Comparison of ENCODE assay signal across 10 cellular contexts in the genomic region with DNA sequence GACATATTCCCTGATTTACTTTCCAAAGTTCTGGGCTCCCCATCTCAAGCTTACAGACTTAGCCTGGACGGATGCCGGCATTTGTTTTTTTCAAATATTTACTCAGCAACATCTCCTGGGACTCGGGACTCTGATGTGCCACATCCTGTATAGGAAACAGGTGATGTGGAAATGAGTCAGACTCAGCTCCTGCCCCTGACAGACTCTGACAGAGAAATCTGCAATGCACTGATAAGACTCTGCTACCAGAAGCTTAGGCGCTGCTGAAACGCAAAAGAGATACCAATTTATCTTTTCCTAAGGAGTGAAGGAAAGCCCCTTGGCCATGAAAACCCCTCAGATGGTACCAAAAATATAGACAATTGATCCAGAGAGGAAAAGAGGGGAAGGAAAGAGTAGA. TPM values are rescaled to one million over a fixed set of nuclear protein-coding genes. Genes with fewer than 3 reads are reported as not detected.
DNase-seq lines count a peak whose midpoint lies in the region; ATAC-seq lines count a peak whose summit lies in the region.
"Had no signal": no experiment of that assay in that cellular context is flagged by ENCODE, and none has a peak within 500 bp of the region (broad histone marks: within the 10 kb centered on the region; RNA-seq: fewer than 3 reads in every experiment).

No MANE protein-coding gene starts in this region.

- H3K27ac Mint-ChIP-seq in activated CD4-positive, alpha-beta T cell treated with anti-CD3 and anti-CD28 coated beads for 36 hours, result peak overlapping the region; percentile 82

- H3K27me3 Mint-ChIP-seq in activated CD4-positive, alpha-beta T cell treated with anti-CD3 and anti-CD28 coated beads for 36 hours, result peaks cover 17% of the 10 kb centered on the region

- H3K4me1 Mint-ChIP-seq in activated CD4-positive, alpha-beta T cell treated with anti-CD3 and anti-CD28 coated beads for 36 hours, result peaks cover 58% of the 10 kb centered on the region

- peak; percentile 69 for DNase-seq in activated CD4-positive, alpha-beta T cell treated with anti-CD3 and anti-CD28 coated beads for 36 hours
- DNase-seq in activated CD4-positive, alpha-beta T cell treated with anti-CD3 and anti-CD28 coated beads, Interleukin-2, amount 50 U/mL, for 4 hours, result no peak
- DNase-seq in RPMI7951 (ENCODE audit: low read depth) (peak; percentile 63), kidney tubule cell (ENCODE audit: low spot score) (peak; percentile 4), NCI-H524 treated with DMSO at 0.1 percent for 48 hours (lab: John Stamatoyannopoulos, UW) (no peak), putamen (ENCODE audit: low spot score) (no peak), NCI-H510A (lab: John Stamatoyannopoulos, UW) (no peak)
- DNase-seq: sigmoid colon had no signal

- POLR2A ChIA-PET in activated CD4-positive, alpha-beta T cell treated with anti-CD3 and anti-CD28 coated beads for 36 hours (lab: Charles Lee), result interaction anchor here (0.6 kb wide), 1 partner anchor 1565 kb away, joined by 4 read pairs; no protein-coding TSS in a partner anchor

- intact Hi-C loops in activated CD4-positive, alpha-beta T cell treated with anti-CD3 and anti-CD28 coated beads for 36 hours (cut with DNase I, micrococcal nuclease), result no loop called here

- peak overlapping the region; percentile 9 for H3K4me3 Mint-ChIP-seq in activated CD4-positive, alpha-beta T cell treated with anti-CD3 and anti-CD28 coated beads for 36 hours

- no peaks in the 10 kb centered on the region for H3K36me3 Mint-ChIP-seq in activated CD4-positive, alpha-beta T cell treated with anti-CD3 and anti-CD28 coated beads for 36 hours (ENCODE audit: low read depth)

- peaks cover 2% of the 10 kb centered on the region for H3K9me3 Mint-ChIP-seq in activated CD4-positive, alpha-beta T cell treated with anti-CD3 and anti-CD28 coated beads for 36 hours (ENCODE audit: low read depth)

- CTCF ChIA-PET in activated CD4-positive, alpha-beta T cell treated with anti-CD3 and anti-CD28 coated beads for 36 hours (lab: Charles Lee), result interaction anchor here (0.6 to 1.4 kb wide), 2 partner anchors 40 to 165 kb away, joined by 5 read pairs; no protein-coding TSS in a partner anchor

- peak; percentile 79 for ATAC-seq in activated CD4-positive, alpha-beta T cell treated with anti-CD3 and anti-CD28 coated beads for 36 hours
- ATAC-seq in GM21825 (IDR thresholded peaks at IDR 0.05; ENCODE audit: unreplicated experiment), result peak; percentile 62

RNA-seq across cellular contexts. Expression of gene LAIR2, which starts 16.2 kb away (rescaled TPM):
- 1 to 10 TPM; 3.7 to 5.1 TPM for total RNA-seq in activated CD4-positive, alpha-beta T cell treated with anti-CD3 and anti-CD28 coated beads for 36 hours
- not detected in 2 replicates for total RNA-seq in RPMI7951 (2014; rRNA removed; shearing (Covaris generic))
- total RNA-seq: sigmoid colon, suprapubic skin had no signal

RNA-seq across cellular contexts. Expression of gene CDC42EP5, which starts 45.7 kb away (rescaled TPM):
- total RNA-seq in activated CD4-positive, alpha-beta T cell treated with anti-CD3 and anti-CD28 coated beads for 36 hours, result under 1 TPM in 1 of 2 experiments, not detected in 1; 0.55 TPM
- total RNA-seq in RPMI7951 (2014; rRNA removed; shearing (Covaris generic)), result 1.1 and 1.7 TPM in 2 replicates

RNA-seq across cellular contexts. Expression of gene LILRA2, which starts 54.7 kb away (rescaled TPM):
- not detected for total RNA-seq in activated CD4-positive, alpha-beta T cell treated with anti-CD3 and anti-CD28 coated beads for 36 hours
- total RNA-seq in RPMI7951 (2014; rRNA removed; shearing (Covaris generic)), result not detected in 2 replicates

RNA-seq across cellular contexts. Expression of gene LENG9, which starts 55.3 kb away (rescaled TPM):
- total RNA-seq in activated CD4-positive, alpha-beta T cell treated with anti-CD3 and anti-CD28 coated beads for 36 hours, result 1 to 10 TPM; 5.0 to 5.1 TPM
- total RNA-seq in RPMI7951 (2014; rRNA removed; shearing (Covaris generic)), result 0.88 and 1.4 TPM in 2 replicates

Comparison
In these comparisons a context has a peak if more than half of its experiments do, and no peak if none do; other contexts are left out.
1. DNase-seq: peak in activated CD4-positive, alpha-beta T cell treated with anti-CD3 and anti-CD28 coated beads for 36 hours (single experiment), RPMI7951 (single experiment) and kidney tubule cell (single experiment); none in activated CD4-positive, alpha-beta T cell treated with anti-CD3 and anti-CD28 coated beads, Interleukin-2, amount 50 U/mL, for 4 hours (0 of 2), NCI-H524 treated with DMSO at 0.1 percent for 48 hours (single experiment), putamen (single experiment) and NCI-H510A (single experiment).